Comparison of ENCODE assay signal across 24 cellular contexts in the genomic region with DNA sequence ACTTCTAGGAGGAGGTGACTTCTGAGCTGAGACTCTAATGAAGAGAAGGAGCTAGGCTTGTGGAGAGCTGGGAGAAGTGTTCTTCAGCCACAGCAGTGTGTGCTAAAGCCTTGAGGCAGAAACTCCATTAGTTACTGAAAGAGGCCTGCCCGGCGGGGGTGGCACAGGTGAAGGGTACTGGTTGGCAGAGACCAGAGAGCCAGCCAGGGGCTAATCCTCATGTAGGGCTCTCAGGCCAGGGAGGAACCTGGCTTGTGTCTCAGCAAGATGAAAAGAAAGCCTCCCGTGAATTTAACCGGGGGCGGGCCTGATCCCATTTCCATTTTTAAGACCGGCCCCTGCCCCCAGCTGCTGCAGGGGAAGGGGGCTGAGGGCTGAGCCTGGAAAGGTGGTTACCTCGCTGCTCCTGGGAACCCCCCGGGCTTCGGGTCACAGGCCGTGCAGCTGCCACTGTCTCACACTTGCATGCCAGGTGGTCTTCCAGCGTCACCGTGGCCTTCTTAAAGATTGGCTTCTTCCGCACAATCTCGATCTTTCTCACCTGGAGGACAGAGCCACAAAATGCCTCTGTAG. TPM values are rescaled to one million over a fixed set of nuclear protein-coding genes. Genes with fewer than 3 reads are reported as not detected.
DNase-seq lines count a peak whose midpoint lies in the region; ATAC-seq and TF ChIP-seq lines count a peak whose summit lies in the region.
"Had no signal": no experiment of that assay in that cellular context is flagged by ENCODE, and none has a peak within 500 bp of the region (broad histone marks: within the 10 kb centered on the region; RNA-seq: fewer than 3 reads in every experiment).

No MANE protein-coding gene starts in this region.

- H2AK5ac ChIP-seq in mesenchymal stem cell (ENCODE audit: low read length, severe bottlenecking): peak overlapping the region; percentile 53

- intact Hi-C loops in Right ventricle myocardium inferior (cut with DNase I): no loop called here
- intact Hi-C loops in Right ventricle myocardium superior (cut with DNase I): loop anchor here (5.0 kb wide), 1 partner anchor 73 kb away; no protein-coding TSS in a partner anchor
- intact Hi-C loops in spleen (cut with DNase I; ENCODE audit: low total_unique reads): no loop called here
- intact Hi-C loops in testis (cut with DNase I; ENCODE audit: low total_unique reads): no loop called here

- TF ChIP-seq POLR2A in spleen (IDR thresholded peaks at IDR 0.05) (no peak), testis (IDR thresholded peaks at IDR 0.05) (no peak)

- H3K79me1 ChIP-seq in mesenchymal stem cell (replicated peaks; ENCODE audit: low read length, poor library complexity, severe bottlenecking): peaks cover 11% of the 10 kb centered on the region

- peaks cover 19% of the 10 kb centered on the region for H3K4me1 Mint-ChIP-seq in endodermal cell

- peaks cover 18% of the 10 kb centered on the region for H3K36me3 Mint-ChIP-seq in endodermal cell (ENCODE audit: low read depth)
- H3K36me3 Mint-ChIP-seq: CD14-positive monocyte had no signal

- no peak overlapping the region for H2BK15ac ChIP-seq in mesenchymal stem cell (ENCODE audit: low read depth, poor library complexity, severe bottlenecking)

- no peaks in the 10 kb centered on the region for H3K27me3 ChIP-seq in endodermal cell (ENCODE audit: control insufficient read depth, insufficient read depth, low read length, poor library complexity, severe bottlenecking)
- H3K27me3 ChIP-seq in mesenchymal stem cell (ENCODE audit: control insufficient read depth in 1 of 2, insufficient read depth in 1 of 2, low read length in 2 of 2): peaks cover 0 to 57% of the 10 kb centered on the region in 2 experiments
- H3K27me3 ChIP-seq in spleen (replicated peaks in 1 of 7): peaks cover 0 to 73% (median 11%) of the 10 kb centered on the region in 7 donors
- no peaks in the 10 kb centered on the region for H3K27me3 ChIP-seq in testis
- H3K27me3 ChIP-seq: dorsolateral prefrontal cortex, pancreas, vagina had no signal

- no peak overlapping the region for H3K4me3 Mint-ChIP-seq in endodermal cell
- H3K4me3 Mint-ChIP-seq: activated CD4-positive, alpha-beta T cell treated with anti-CD3 and anti-CD28 coated beads, Interleukin-2, amount 10 ng/mL, durations not matched to agents 24 days and 14 days; activated T-cell treated with anti-CD3 and anti-CD28 coated beads, Interleukin-2, amount 50 U/mL, for 4 hours; naive thymus-derived CD4-positive, alpha-beta T cell had no signal

- peaks cover 11% of the 10 kb centered on the region for H3K4me1 ChIP-seq in endodermal cell (ENCODE audit: control insufficient read depth, insufficient read depth, low read length)
- H3K4me1 ChIP-seq in mesenchymal stem cell (ENCODE audit: control insufficient read depth, insufficient read depth, low read depth, low read length): peaks cover 21% of the 10 kb centered on the region
- peaks cover 13 to 47% (median 39%) of the 10 kb centered on the region in 6 donors for H3K4me1 ChIP-seq in spleen
- peaks cover 23% of the 10 kb centered on the region for H3K4me1 ChIP-seq in testis
- H3K4me1 ChIP-seq: pancreas had no signal

- H3K23ac ChIP-seq in mesenchymal stem cell (ENCODE audit: low read length in 2 of 2): no peak overlapping the region

- peak overlapping the region; percentile 49 for H4K8ac ChIP-seq in mesenchymal stem cell (ENCODE audit: low read length)

- H3K9me3 Mint-ChIP-seq in endodermal cell: no peaks in the 10 kb centered on the region
- H3K9me3 Mint-ChIP-seq: activated CD4-positive, alpha-beta T cell treated with anti-CD3 and anti-CD28 coated beads, Interleukin-2, amount 10 ng/mL, durations not matched to agents 24 days and 14 days; activated T-cell treated with anti-CD3 and anti-CD28 coated beads, Interleukin-2, amount 50 U/mL, for 4 hours; naive thymus-derived CD4-positive, alpha-beta T cell had no signal

- H3K4me3 ChIP-seq in endodermal cell (ENCODE audit: low read length) (no peak overlapping the region), mesenchymal stem cell (ENCODE audit: insufficient read depth in 1 of 2, low read depth in 1 of 2, low read length in 2 of 2) (no peak overlapping the region), spleen (no peak overlapping the region), testis (no peak overlapping the region)
- H3K4me3 ChIP-seq: dorsolateral prefrontal cortex, pancreas, thoracic aorta, vagina had no signal

- TF ChIP-seq CTCF in endodermal cell (conservative IDR thresholded peaks at IDR 0.05) (no peak), spleen (IDR thresholded peaks at IDR 0.05 in 8 of 11, conservative IDR thresholded peaks at IDR 0.05 in 3 of 11) (no peak), testis (IDR thresholded peaks at IDR 0.05) (no peak)

- H3K27ac ChIP-seq in endodermal cell (ENCODE audit: low read depth, low read length): peak overlapping the region; percentile 38
- H3K27ac ChIP-seq in mesenchymal stem cell (ENCODE audit: low read length, poor library complexity, severe bottlenecking): no peak overlapping the region
- H3K27ac ChIP-seq in spleen: peak overlapping the region in 5 of 8 donors; percentile 29 to 65 (median 48)
- no peak overlapping the region for H3K27ac ChIP-seq in testis
- H3K27ac ChIP-seq: 22Rv1, pancreas, thoracic aorta, vagina, WERI-Rb-1 had no signal

- no peak overlapping the region for H2BK12ac ChIP-seq in mesenchymal stem cell (ENCODE audit: low read length in 2 of 2)

- WGBS in endodermal cell (ENCODE audit: insufficient coverage in 1 of 2, insufficient read length in 1 of 2), 2 experiments: 41 to 46% methylated on average over 14 of the region's 14 CpGs
- 54% methylated on average over 14 of the region's 14 CpGs for WGBS in mesenchymal stem cell
- WGBS in spleen, 5 donors: 40 to 53% (median 48%) methylated on average over 14 of the region's 14 CpGs
- 69 to 72% methylated on average over 9 to 14 of the region's 14 CpGs for WGBS in testis, 2 donors

- H2BK120ac ChIP-seq in mesenchymal stem cell (ENCODE audit: low read depth, low read length): no peak overlapping the region

- no peak for ATAC-seq in Right ventricle myocardium inferior
- ATAC-seq in Right ventricle myocardium superior (ENCODE audit: poor library complexity): no peak
- ATAC-seq in GM18520 (IDR thresholded peaks at IDR 0.05; ENCODE audit: unreplicated experiment): no peak
- no peak for ATAC-seq in GM18909 (IDR thresholded peaks at IDR 0.05; ENCODE audit: poor library complexity, unreplicated experiment)
- ATAC-seq: activated T-cell treated with anti-CD3 and anti-CD28 coated beads, Interleukin-2, amount 50 U/mL, for 4 hours; naive thymus-derived CD4-positive, alpha-beta T cell had no signal

- no peaks in the 10 kb centered on the region for H3K36me3 ChIP-seq in endodermal cell (ENCODE audit: control insufficient read depth, insufficient read depth, low read length)
- H3K36me3 ChIP-seq in mesenchymal stem cell (ENCODE audit: control insufficient read depth in 1 of 2, insufficient read depth in 2 of 2, low read depth in 1 of 2, low read length in 2 of 2): peaks cover 0 to 85% of the 10 kb centered on the region in 2 experiments
- peaks cover 0 to 51% (median 2%) of the 10 kb centered on the region in 6 donors for H3K36me3 ChIP-seq in spleen
- H3K36me3 ChIP-seq in testis (ENCODE audit: low read depth, missing control alignments): no peaks in the 10 kb centered on the region
- H3K36me3 ChIP-seq: thoracic aorta, WERI-Rb-1 had no signal

- H3K9me3 ChIP-seq in endodermal cell (ENCODE audit: control insufficient read depth, low read length) (no peaks in the 10 kb centered on the region), mesenchymal stem cell (ENCODE audit: control insufficient read depth, low read length) (no peaks in the 10 kb centered on the region), spleen (no peaks in the 10 kb centered on the region), testis (no peaks in the 10 kb centered on the region)
- H3K9me3 ChIP-seq: pancreas, thoracic aorta, vagina had no signal

- H3K9ac ChIP-seq in endodermal cell (ENCODE audit: extremely low read depth, low read length, poor library complexity, severe bottlenecking): no peak overlapping the region
- H3K9ac ChIP-seq in mesenchymal stem cell (ENCODE audit: low read length): no peak overlapping the region

- no peaks in the 10 kb centered on the region for H3K27me3 Mint-ChIP-seq in endodermal cell (ENCODE audit: insufficient read depth)

- H3K4ac ChIP-seq in mesenchymal stem cell (ENCODE audit: low read depth in 1 of 2, low read length in 2 of 2): no peak overlapping the region

- H3K4me2 ChIP-seq in mesenchymal stem cell (ENCODE audit: low read length, poor library complexity, severe bottlenecking): no peak overlapping the region

- no peak overlapping the region for H4K91ac ChIP-seq in mesenchymal stem cell (ENCODE audit: low read length)

- peak overlapping the region; percentile 73 for H3K27ac Mint-ChIP-seq in endodermal cell
- H3K27ac Mint-ChIP-seq: activated CD4-positive, alpha-beta T cell treated with anti-CD3 and anti-CD28 coated beads, Interleukin-2, amount 10 ng/mL, durations not matched to agents 24 days and 14 days had no signal

- H3K14ac ChIP-seq in mesenchymal stem cell (ENCODE audit: low read length in 2 of 2): no peak overlapping the region

- no peak overlapping the region for H2BK5ac ChIP-seq in mesenchymal stem cell (ENCODE audit: low read depth, low read length, poor library complexity, severe bottlenecking)

- peak overlapping the region; percentile 25 to 55 for H3K18ac ChIP-seq in mesenchymal stem cell (ENCODE audit: low read depth in 1 of 2, low read length in 2 of 2)

- DNase-seq in Right ventricle myocardium inferior (ENCODE audit: missing footprints) (peak; percentile 17), Right ventricle myocardium superior (no peak), endodermal cell (no peak), mesenchymal stem cell (no peak), spleen (no peak), testis (no peak)
- DNase-seq: activated CD4-positive, alpha-beta T cell treated with anti-CD3 and anti-CD28 coated beads, Interleukin-2, amount 10 ng/mL, durations not matched to agents 24 days and 14 days; activated naive CD4-positive, alpha-beta T cell; activated T-cell treated with anti-CD3 and anti-CD28 coated beads, Interleukin-2, amount 50 U/mL, for 4 hours; dorsolateral prefrontal cortex; naive thymus-derived CD4-positive, alpha-beta T cell; NCI-H1694; SHP77; stimulated activated CD4-positive, alpha-beta T cell treated with anti-CD3 and anti-CD28 coated beads, Interleukin-15, amount 100 ng/mL, for 24 hours; stimulated activated naive CD4-positive, alpha-beta T cell treated with Interleukin-2 at 50 U/mL for 16 hours; WERI-Rb-1 had no signal

- H2AFZ ChIP-seq in mesenchymal stem cell (ENCODE audit: low read depth, low read length): no peak overlapping the region

RNA-seq across cellular contexts. Expression of a gene that starts 15.0 kb away (rescaled TPM):
- 19.7 TPM for total RNA-seq in Right ventricle myocardium inferior
- 16.2 TPM for total RNA-seq in Right ventricle myocardium superior
- 10 to 100 TPM in 1 of 2 donors, 1 to 10 TPM in 1; 5.9 to 10.4 TPM for total RNA-seq in endodermal cell
- polyA plus RNA-seq in endodermal cell (2013, experiment 1 of 2): 3.5 TPM
- polyA plus RNA-seq in endodermal cell (2013, experiment 2 of 2): 3.3 TPM
- polyA plus RNA-seq in mesenchymal stem cell (2013, experiment 1 of 2): 3.4 TPM
- 3.6 TPM for polyA plus RNA-seq in mesenchymal stem cell (2013, experiment 2 of 2)
- total RNA-seq in spleen: 10 to 100 TPM in 2 of 7 donors, 1 to 10 TPM in 5; 2.4 to 20.5 (median 9.3) TPM
- 1 to 10 TPM; 1.7 to 8.2 (median 2.0) TPM for polyA plus RNA-seq in spleen
- total RNA-seq in testis: 10 to 100 TPM in 1 of 2 donors, 1 to 10 TPM in 1; 9.8 to 13.3 TPM
- polyA plus RNA-seq in testis (ENCODE audit: insufficient read depth, low read depth, low replicate concordance): 7.7 TPM
- total RNA-seq: NCI-H460 had no signal
- polyA plus RNA-seq: CD14-positive monocyte had no signal

Comparison
In these comparisons a context has a peak if more than half of its experiments do, and no peak if none do; other contexts are left out.
1. H3K27ac ChIP-seq: peak in endodermal cell (single experiment) and spleen (5 of 8); none in mesenchymal stem cell (single experiment) and testis (0 of 2).